15 cellular contexts compared by ENCODE assay signal in the genomic region with DNA sequence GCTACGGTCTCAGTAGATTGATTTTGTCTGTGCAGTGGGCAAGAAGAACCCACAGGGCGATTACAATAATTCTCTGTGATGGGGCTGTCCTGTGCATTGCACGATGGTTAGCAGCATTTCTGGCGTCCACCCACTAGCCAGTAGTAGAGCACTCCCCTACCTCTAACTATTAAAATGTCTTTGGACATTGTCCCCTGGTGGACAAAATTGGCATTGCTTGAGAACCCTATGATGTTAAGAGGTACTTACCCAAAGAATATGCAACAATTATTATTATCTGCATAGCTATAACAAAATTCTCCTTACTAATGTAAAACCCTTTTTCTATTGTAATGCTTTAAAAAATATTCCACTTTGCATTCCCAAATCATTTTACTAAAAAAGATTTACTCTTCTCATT.
A peak's percentile ranks its signal among the peaks of the same experiment; 100 is the strongest.
DNase-seq lines count a peak whose midpoint lies in the region; ATAC-seq and TF ChIP-seq lines count a peak whose summit lies in the region.
"Had no signal": no experiment of that assay in that cellular context is flagged by ENCODE, and none has a peak within 500 bp of the region (broad histone marks: within the 10 kb centered on the region; RNA-seq: fewer than 3 reads in every experiment).

No MANE protein-coding gene starts in this region.

- TF ChIP-seq RAD21 in SK-N-SH (IDR thresholded peaks at IDR 0.05; ENCODE audit: low read length), result no peak; the same call in 1 of the 2 replicates

- intact Hi-C loops in gastrocnemius medialis (cut with DNase I; ENCODE audit: low total_unique reads), result no loop called here

- H3K27me3 ChIP-seq in SK-N-SH (ENCODE audit: insufficient read depth) (no peaks in the 10 kb centered on the region), gastrocnemius medialis (no peaks in the 10 kb centered on the region)
- H3K27me3 ChIP-seq: MG63 had no signal

- H3K27me3 Mint-ChIP-seq in progenitor cell of endocrine pancreas, result no peaks in the 10 kb centered on the region

- no peak overlapping the region for H3K27ac ChIP-seq in SK-N-SH (ENCODE audit: low read depth in 2 of 2, low read length in 1 of 2)
- H3K27ac ChIP-seq in gastrocnemius medialis, result no peak overlapping the region
- H3K27ac ChIP-seq: thoracic aorta had no signal

- no peak overlapping the region for H3K4me3 Mint-ChIP-seq in progenitor cell of endocrine pancreas (ENCODE audit: low read depth)

- peaks cover 2% of the 10 kb centered on the region for H3K36me3 Mint-ChIP-seq in progenitor cell of endocrine pancreas (ENCODE audit: insufficient read depth)

- H3K4me1 ChIP-seq in SK-N-SH (ENCODE audit: control insufficient read depth in 1 of 2, insufficient read depth in 2 of 2, low read depth in 1 of 2, low read length in 1 of 2) (no peaks in the 10 kb centered on the region), gastrocnemius medialis (no peaks in the 10 kb centered on the region)

- in situ Hi-C loops in gastrocnemius medialis (cut with MboI; ENCODE audit: low sequenced_read_pairs in 4 of 4), result no loop called here

- no peaks in the 10 kb centered on the region for H3K9me2 ChIP-seq in SK-N-SH

- no peaks in the 10 kb centered on the region for H3K4me1 Mint-ChIP-seq in progenitor cell of endocrine pancreas (ENCODE audit: low read depth)

- no peaks in the 10 kb centered on the region for H3K79me2 ChIP-seq in SK-N-SH (ENCODE audit: insufficient read depth)

- H3K36me3 ChIP-seq in SK-N-SH (replicated peaks in 1 of 2; ENCODE audit: control insufficient read depth in 1 of 2, insufficient read depth in 2 of 2, low read length in 1 of 2) (no peaks in the 10 kb centered on the region), gastrocnemius medialis (no peaks in the 10 kb centered on the region)
- H3K36me3 ChIP-seq: MG63, thoracic aorta had no signal

- no peak overlapping the region for H3K4me3 ChIP-seq in SK-N-SH (ENCODE audit: low read depth in 2 of 2, low read length in 1 of 2)
- H3K4me3 ChIP-seq in NB4 (ENCODE audit: low read depth, low read length), result no peak overlapping the region
- no peak overlapping the region for H3K4me3 ChIP-seq in cardiac fibroblast (replicated peaks in 1 of 2; ENCODE audit: low read depth in 2 of 2, low read length in 2 of 2)
- no peak overlapping the region for H3K4me3 ChIP-seq in gastrocnemius medialis
- H3K4me3 ChIP-seq: MG63, thoracic aorta had no signal

- POLR2A ChIA-PET in SK-N-SH (lab: Yijun Ruan, JAX), result no interaction called here

- H3K9me3 Mint-ChIP-seq in progenitor cell of endocrine pancreas (ENCODE audit: low read depth), result peaks cover 8% of the 10 kb centered on the region

- WGBS in SK-N-SH (ENCODE audit: low lambda C conversion rate), result 11% methylated on average over 3 of the region's 4 CpGs

- no peak for TF ChIP-seq POLR2A in NB4 (IDR thresholded peaks at IDR 0.05; ENCODE audit: extremely low read depth, insufficient read length)
- TF ChIP-seq POLR2A in gastrocnemius medialis (IDR thresholded peaks at IDR 0.05), result no peak

- no peaks in the 10 kb centered on the region for H3F3A ChIP-seq in SK-N-SH (replicated peaks; ENCODE audit: insufficient read depth)

- H2AFZ ChIP-seq in SK-N-SH (ENCODE audit: low read depth), result no peak overlapping the region

- no peaks in the 10 kb centered on the region for H4K20me1 ChIP-seq in SK-N-SH (ENCODE audit: insufficient read depth)

- no peak for TF ChIP-seq EP300 in SK-N-SH (IDR thresholded peaks at IDR 0.05; ENCODE audit: borderline replicate concordance in 1 of 2, low read depth in 1 of 2, low read length in 1 of 2)

- ATAC-seq in SK-N-SH treated with all-trans-retinoic acid at 6 μM for 48 hours, result no peak
- no peak for ATAC-seq in gastrocnemius medialis
- ATAC-seq: activated CD4-positive, CD25-positive, alpha-beta regulatory T cell treated with anti-CD3 and anti-CD28 coated beads, Interleukin-2, amount 50 U/mL, for 24 hours had no signal

- DNase-seq in SK-N-SH (peak; percentile 1), NB4 (ENCODE audit: low read depth) (peak; percentile 28), cardiac fibroblast (ENCODE audit: low read depth in 2 of 2) (no peak), progenitor cell of endocrine pancreas (ENCODE audit: low spot score, unreplicated experiment) (no peak), COR-L47 (lab: John Stamatoyannopoulos, UW) (no peak), midbrain (lab: John Stamatoyannopoulos, UW) (no peak), gastrocnemius medialis (no peak)
- DNase-seq: DMS153, foreskin melanocyte, GOT3, MG63, posterior cingulate gyrus had no signal

- H3K4me2 ChIP-seq in SK-N-SH, result no peak overlapping the region

- H3K27ac Mint-ChIP-seq in progenitor cell of endocrine pancreas, result no peak overlapping the region

- H3K9ac ChIP-seq in SK-N-SH, result no peak overlapping the region

- peak; percentile 36; the same call in 1 of the 2 replicates for TF ChIP-seq CTCF in SK-N-SH (IDR thresholded peaks at IDR 0.05)
- peak; percentile 28 for TF ChIP-seq CTCF in NB4 (IDR thresholded peaks at IDR 0.05; ENCODE audit: low read depth, low read length)
- peak; percentile 7 for TF ChIP-seq CTCF in cardiac fibroblast (IDR thresholded peaks at IDR 0.05; ENCODE audit: low read depth, low read length)
- TF ChIP-seq CTCF in progenitor cell of endocrine pancreas (IDR thresholded peaks at IDR 0.05; ENCODE audit: unreplicated experiment), result peak; percentile 34
- peak in 1 of 5 experiments; percentile 26 for TF ChIP-seq CTCF in gastrocnemius medialis (IDR thresholded peaks at IDR 0.05 in 4 of 5, conservative IDR thresholded peaks at IDR 0.05 in 1 of 5)

- CTCF ChIA-PET in SK-N-SH (lab: Yijun Ruan, JAX), result no interaction called here

- no peaks in the 10 kb centered on the region for H3K9me3 ChIP-seq in SK-N-SH
- no peaks in the 10 kb centered on the region for H3K9me3 ChIP-seq in gastrocnemius medialis
- H3K9me3 ChIP-seq: MG63, thoracic aorta had no signal

TF ChIP-seq in SK-N-SH, 30 proteins besides CTCF, POLR2A, EP300 and RAD21:
- no peak for TF ChIP-seq POLR2AphosphoS5 (IDR thresholded peaks at IDR 0.05; ENCODE audit: low read depth, low read length)
- no peak for TF ChIP-seq MEF2A (IDR thresholded peaks at IDR 0.05; ENCODE audit: borderline replicate concordance, low read depth)
- TF ChIP-seq CHD2 (IDR thresholded peaks at IDR 0.05; ENCODE audit: low read length, partially characterized antibody), result no peak
- no peak for TF ChIP-seq YY1 (IDR thresholded peaks at IDR 0.05; ENCODE audit: low read depth)
- no peak for TF ChIP-seq SIN3A (IDR thresholded peaks at IDR 0.05; ENCODE audit: borderline replicate concordance, low read depth, low read length)
- TF ChIP-seq EZH2phosphoT487 (IDR thresholded peaks at IDR 0.05; ENCODE audit: borderline replicate concordance, low read depth), result no peak
- TF ChIP-seq, protein P1, sequence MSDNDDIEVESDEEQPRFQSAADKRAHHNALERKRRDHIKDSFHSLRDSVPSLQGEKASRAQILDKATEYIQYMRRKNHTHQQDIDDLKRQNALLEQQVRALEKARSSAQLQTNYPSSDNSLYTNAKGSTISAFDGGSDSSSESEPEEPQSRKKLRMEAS (IDR thresholded peaks at IDR 0.05; ENCODE audit: low read depth), result no peak
- TF ChIP-seq TEAD4 (IDR thresholded peaks at IDR 0.05; ENCODE audit: borderline replicate concordance, insufficient read depth), result no peak
- no peak for TF ChIP-seq ELF1 (IDR thresholded peaks at IDR 0.05)
- TF ChIP-seq, protein P2, sequence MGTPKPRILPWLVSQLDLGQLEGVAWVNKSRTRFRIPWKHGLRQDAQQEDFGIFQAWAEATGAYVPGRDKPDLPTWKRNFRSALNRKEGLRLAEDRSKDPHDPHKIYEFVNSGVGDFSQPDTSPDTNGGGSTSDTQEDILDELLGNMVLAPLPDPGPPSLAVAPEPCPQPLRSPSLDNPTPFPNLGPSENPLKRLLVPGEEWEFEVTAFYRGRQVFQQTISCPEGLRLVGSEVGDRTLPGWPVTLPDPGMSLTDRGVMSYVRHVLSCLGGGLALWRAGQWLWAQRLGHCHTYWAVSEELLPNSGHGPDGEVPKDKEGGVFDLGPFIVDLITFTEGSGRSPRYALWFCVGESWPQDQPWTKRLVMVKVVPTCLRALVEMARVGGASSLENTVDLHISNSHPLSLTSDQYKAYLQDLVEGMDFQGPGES (IDR thresholded peaks at IDR 0.05; ENCODE audit: low read depth, low read length), result no peak
- TF ChIP-seq RFX5 (IDR thresholded peaks at IDR 0.05; ENCODE audit: low read length), result no peak

TF ChIP-seq in SK-N-SH treated with all-trans-retinoic acid at 6 μM for 48 hours, 23 proteins besides CTCF, POLR2A, EP300 and RAD21:
- TF ChIP-seq ZNF70 (CRISPR knock-in tag; IDR thresholded peaks at IDR 0.05), result no peak
- TF ChIP-seq ZFP3 (CRISPR knock-in tag; IDR thresholded peaks at IDR 0.05), result no peak
- TF ChIP-seq, protein P3, sequence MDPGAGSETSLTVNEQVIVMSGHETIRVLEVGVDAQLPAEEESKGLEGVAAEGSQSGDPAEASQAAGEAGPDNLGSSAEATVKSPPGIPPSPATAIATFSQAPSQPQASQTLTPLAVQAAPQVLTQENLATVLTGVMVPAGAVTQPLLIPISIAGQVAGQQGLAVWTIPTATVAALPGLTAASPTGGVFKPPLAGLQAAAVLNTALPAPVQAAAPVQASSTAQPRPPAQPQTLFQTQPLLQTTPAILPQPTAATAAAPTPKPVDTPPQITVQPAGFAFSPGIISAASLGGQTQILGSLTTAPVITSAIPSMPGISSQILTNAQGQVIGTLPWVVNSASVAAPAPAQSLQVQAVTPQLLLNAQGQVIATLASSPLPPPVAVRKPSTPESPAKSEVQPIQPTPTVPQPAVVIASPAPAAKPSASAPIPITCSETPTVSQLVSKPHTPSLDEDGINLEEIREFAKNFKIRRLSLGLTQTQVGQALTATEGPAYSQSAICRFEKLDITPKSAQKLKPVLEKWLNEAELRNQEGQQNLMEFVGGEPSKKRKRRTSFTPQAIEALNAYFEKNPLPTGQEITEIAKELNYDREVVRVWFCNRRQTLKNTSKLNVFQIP (CRISPR knock-in tag; IDR thresholded peaks at IDR 0.05; ENCODE audit: borderline replicate concordance, low read depth), result no peak
- TF ChIP-seq TCF4 (CRISPR knock-in tag; IDR thresholded peaks at IDR 0.05; ENCODE audit: borderline replicate concordance), result no peak
- TF ChIP-seq CSDC2 (CRISPR knock-in tag; IDR thresholded peaks at IDR 0.05), result no peak

Comparison
In these comparisons a context has a peak if more than half of its experiments do, and no peak if none do; other contexts are left out.
1. DNase-seq: peak in SK-N-SH (single experiment) and NB4 (single experiment); none in cardiac fibroblast (0 of 2), progenitor cell of endocrine pancreas (single experiment), COR-L47 (single experiment), midbrain (single experiment) and gastrocnemius medialis (0 of 2).